ENCODE assay signal across 1 cellular context in genomic region chr12:132084681-132085635, GRCh38.
TF ChIP-seq lines count a peak whose summit lies in the region.

No MANE protein-coding gene starts in this region.

TF ChIP-seq in HEK293, 187 proteins besides CTCF, POLR2A, EP300 and RAD21 (continued from another document and continues in another):
- TF ChIP-seq PRDM6 (tag by site-specific recombination; IDR thresholded peaks at IDR 0.05): no peak
- TF ChIP-seq SCRT2 (tag by site-specific recombination; IDR thresholded peaks at IDR 0.05): no peak
- no peak for TF ChIP-seq ZNF146 (tag by site-specific recombination; IDR thresholded peaks at IDR 0.05)
- TF ChIP-seq ZNF48 (tag by site-specific recombination; IDR thresholded peaks at IDR 0.05): no peak
- no peak for TF ChIP-seq ZBTB6 (tag by site-specific recombination; IDR thresholded peaks at IDR 0.05)
- no peak for TF ChIP-seq ZNF433 (tag by site-specific recombination; IDR thresholded peaks at IDR 0.05; ENCODE audit: low read depth)
- TF ChIP-seq ZNF707 (tag by site-specific recombination; IDR thresholded peaks at IDR 0.05): no peak
- peak; percentile 80 for TF ChIP-seq BCL11B (tag by site-specific recombination; IDR thresholded peaks at IDR 0.05; ENCODE audit: low read depth)
- TF ChIP-seq MEIS1 (CRISPR knock-in tag; IDR thresholded peaks at IDR 0.05; ENCODE audit: borderline replicate concordance): no peak
- no peak for TF ChIP-seq ZBTB8A (tag by site-specific recombination; IDR thresholded peaks at IDR 0.05)
- TF ChIP-seq GFI1B (tag by site-specific recombination; IDR thresholded peaks at IDR 0.05): no peak
- TF ChIP-seq KLF8 (tag by site-specific recombination; IDR thresholded peaks at IDR 0.05): peak; percentile 43
- peak; percentile 52 for TF ChIP-seq KLF1 (tag by site-specific recombination; IDR thresholded peaks at IDR 0.05)
- TF ChIP-seq ZNF391 (tag by site-specific recombination; IDR thresholded peaks at IDR 0.05; ENCODE audit: borderline replicate concordance, low read depth): no peak
- TF ChIP-seq ZNF148 (tag by site-specific recombination; IDR thresholded peaks at IDR 0.05; ENCODE audit: borderline replicate concordance): no peak
- TF ChIP-seq ZNF335 (tag by site-specific recombination; conservative IDR thresholded peaks at IDR 0.05): peak; percentile 74
- no peak; the same call in 1 of the 2 replicates for TF ChIP-seq TSHZ1 (tag by site-specific recombination; IDR thresholded peaks at IDR 0.05; ENCODE audit: borderline replicate concordance)
- no peak for TF ChIP-seq ZBTB10 (tag by site-specific recombination; IDR thresholded peaks at IDR 0.05)
- TF ChIP-seq ZNF626 (tag by site-specific recombination; IDR thresholded peaks at IDR 0.05): no peak
- no peak for TF ChIP-seq GLIS1 (tag by site-specific recombination; IDR thresholded peaks at IDR 0.05)
- TF ChIP-seq ZNF777 (tag by site-specific recombination; IDR thresholded peaks at IDR 0.05; ENCODE audit: borderline replicate concordance): no peak
- peak; percentile 64 for TF ChIP-seq ZFHX2 (tag by site-specific recombination; conservative IDR thresholded peaks at IDR 0.05)
- no peak for TF ChIP-seq RBAK (tag by site-specific recombination; IDR thresholded peaks at IDR 0.05)
- TF ChIP-seq ZNF555 (tag by site-specific recombination; conservative IDR thresholded peaks at IDR 0.05): no peak
- TF ChIP-seq ELK4 (IDR thresholded peaks at IDR 0.05; ENCODE audit: borderline replicate concordance, low read depth, low read length): no peak
- TF ChIP-seq ZNF292 (tag by site-specific recombination; IDR thresholded peaks at IDR 0.05; ENCODE audit: borderline replicate concordance, low read depth): no peak
- no peak for TF ChIP-seq ZNF394 (tag by site-specific recombination; IDR thresholded peaks at IDR 0.05; ENCODE audit: borderline replicate concordance)
- no peak for TF ChIP-seq ZNF155 (tag by site-specific recombination; IDR thresholded peaks at IDR 0.05)
- TF ChIP-seq ATF2 (tag by site-specific recombination; IDR thresholded peaks at IDR 0.05; ENCODE audit: low read depth): no peak
- no peak for TF ChIP-seq ZNF398 (tag by site-specific recombination; IDR thresholded peaks at IDR 0.05)
- no peak for TF ChIP-seq HOXC10 (CRISPR knock-in tag; IDR thresholded peaks at IDR 0.05)
- TF ChIP-seq WT1 (tag by site-specific recombination; IDR thresholded peaks at IDR 0.05): no peak; the same call in 1 of the 2 replicates
- TF ChIP-seq ZFP41 (tag by site-specific recombination; IDR thresholded peaks at IDR 0.05; ENCODE audit: borderline replicate concordance): no peak
- no peak for TF ChIP-seq IKZF3 (tag by site-specific recombination; IDR thresholded peaks at IDR 0.05)
- TF ChIP-seq ZNF423 (tag by site-specific recombination; IDR thresholded peaks at IDR 0.05): no peak
- TF ChIP-seq ZFP69B (tag by site-specific recombination; IDR thresholded peaks at IDR 0.05): no peak
- TF ChIP-seq ZBTB21 (tag by site-specific recombination; IDR thresholded peaks at IDR 0.05): no peak
- no peak for TF ChIP-seq ZNF658 (tag by site-specific recombination; IDR thresholded peaks at IDR 0.05)
- no peak for TF ChIP-seq ZNF585B (tag by site-specific recombination; IDR thresholded peaks at IDR 0.05)
- no peak for TF ChIP-seq ZBTB49 (tag by site-specific recombination; IDR thresholded peaks at IDR 0.05; ENCODE audit: low read depth)
- TF ChIP-seq ZSCAN5A (tag by site-specific recombination; IDR thresholded peaks at IDR 0.05): no peak
